In genomic region chr4:2135083-2135482, GRCh38 we compare ENCODE assay signal across 1 cellular context.
TF ChIP-seq lines count a peak whose summit lies in the region.

No MANE protein-coding gene starts in this region.

TF ChIP-seq in GM23338, 12 proteins besides CTCF, POLR2A, EP300 and RAD21 (continued from another document):
- TF ChIP-seq REST (IDR thresholded peaks at IDR 0.05; ENCODE audit: unreplicated experiment), result no peak
- TF ChIP-seq CREB1 (CRISPR knock-in tag; IDR thresholded peaks at IDR 0.05; ENCODE audit: low read depth), result no peak
- TF ChIP-seq NANOG (IDR thresholded peaks at IDR 0.05; ENCODE audit: borderline replicate concordance), result no peak
- no peak for TF ChIP-seq ZNF114 (CRISPR knock-in tag; IDR thresholded peaks at IDR 0.05)
- no peak for TF ChIP-seq EZH2 (IDR thresholded peaks at IDR 0.05; ENCODE audit: low read depth, unreplicated experiment)
TF ChIP-seq in GM23338: peak in this region for 0.
